ENCODE assay signal across 9 cellular contexts in the genomic region with DNA sequence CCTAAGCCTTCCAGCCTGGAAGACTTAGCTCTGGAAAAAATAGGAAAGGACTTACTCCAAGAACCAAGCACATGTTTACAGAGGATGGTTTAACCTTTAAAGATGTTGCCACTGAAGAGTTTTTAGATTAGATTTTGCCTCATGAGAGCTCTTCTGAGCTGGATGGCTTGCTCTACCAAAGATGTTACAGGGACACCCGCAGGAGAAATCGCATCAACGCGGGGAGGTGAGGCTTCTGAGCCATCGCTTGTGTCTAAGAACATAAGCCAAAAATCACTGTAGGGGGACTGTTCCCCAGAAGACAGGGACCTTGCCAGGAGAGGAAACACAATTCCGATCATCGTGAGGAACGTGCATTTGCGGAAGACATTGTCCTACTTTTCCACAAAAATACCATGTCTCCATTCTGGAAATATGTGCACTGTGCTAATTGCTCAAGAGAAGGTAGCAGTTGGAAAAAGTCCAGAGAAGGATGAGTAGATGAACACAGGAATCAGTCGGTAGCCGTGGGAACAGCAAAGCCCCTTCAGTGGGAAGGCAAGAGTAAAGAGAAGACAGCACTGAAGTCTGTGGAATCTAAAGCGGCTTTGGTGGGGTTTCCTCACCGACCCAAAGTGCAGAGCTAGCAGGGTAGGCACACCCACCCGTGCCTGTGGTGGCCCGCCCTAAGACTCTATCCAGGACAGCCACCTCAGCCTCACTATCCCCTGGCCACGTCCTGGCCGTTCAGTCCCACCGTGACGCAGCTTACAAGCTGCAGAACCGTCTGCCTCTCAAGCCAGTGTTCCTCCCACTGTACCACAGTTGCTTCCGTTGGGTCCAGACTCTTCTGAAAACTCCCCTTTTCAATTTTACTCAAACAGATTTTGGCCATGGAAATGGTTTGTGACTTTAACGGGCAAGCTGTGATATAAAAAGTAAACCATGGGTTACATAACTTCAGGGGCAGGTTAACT.
DNase-seq lines count a peak whose midpoint lies in the region; ATAC-seq and TF ChIP-seq lines count a peak whose summit lies in the region.
"Had no signal": no experiment of that assay in that cellular context is flagged by ENCODE, and none has a peak within 500 bp of the region (broad histone marks: within the 10 kb centered on the region; RNA-seq: fewer than 3 reads in every experiment).

No MANE protein-coding gene starts in this region.

- H3K4me3 ChIP-seq in right cardiac atrium (ENCODE audit: low read length) (no peak overlapping the region), mesendoderm (ENCODE audit: low read length) (no peak overlapping the region), tibial nerve (no peak overlapping the region)

- DNase-seq in right cardiac atrium: no peak
- DNase-seq in Right ventricle myocardium inferior (ENCODE audit: missing footprints): no peak
- DNase-seq in activated naive CD4-positive, alpha-beta T cell treated with anti-CD3 and anti-CD28 coated beads, Interleukin-2, amount 50 U/mL, for 72 hours (ENCODE audit: low spot score in 2 of 2): no peak
- peak; percentile 53 for DNase-seq in mesendoderm
- no peak for DNase-seq in tibial nerve (ENCODE audit: low spot score in 2 of 2)
- no peak for DNase-seq in NCI-H2196 treated with DMSO at 0.1 percent for 48 hours (lab: John Stamatoyannopoulos, UW; ENCODE audit: unreplicated experiment)
- no peak for DNase-seq in effector CD8-positive, alpha-beta T cell (lab: John Stamatoyannopoulos, UW)
- no peak for DNase-seq in hepatic stellate cell (ENCODE audit: low spot score)

- H3K9ac ChIP-seq in mesendoderm (ENCODE audit: low read length): no peak overlapping the region

- peaks cover 6% of the 10 kb centered on the region for H3K4me1 ChIP-seq in right cardiac atrium (ENCODE audit: control insufficient read depth, insufficient read depth, low read length)
- peaks cover 5% of the 10 kb centered on the region for H3K4me1 ChIP-seq in mesendoderm (ENCODE audit: control insufficient read depth, low read depth, low read length)
- peaks cover 0 to 29% (median 3%) of the 10 kb centered on the region in 4 donors for H3K4me1 ChIP-seq in tibial nerve

- no peak overlapping the region for H2BK120ac ChIP-seq in mesendoderm (ENCODE audit: low read depth, low read length)

- H3K79me1 ChIP-seq in mesendoderm (ENCODE audit: low read length): no peaks in the 10 kb centered on the region

- H3K9me3 Mint-ChIP-seq in activated naive CD4-positive, alpha-beta T cell treated with anti-CD3 and anti-CD28 coated beads, Interleukin-2, amount 50 U/mL, for 72 hours: peaks cover 0 to 13% of the 10 kb centered on the region in 2 donors
- H3K9me3 Mint-ChIP-seq: stimulated activated effector memory CD8-positive, alpha-beta T cell treated with anti-CD3 and anti-CD28 coated beads, Interleukin-12 subunit alpha, Interleukin-12 subunit beta, amount 100 ng/mL, for 72 hours had no signal

- no peak overlapping the region for H3K4ac ChIP-seq in mesendoderm (ENCODE audit: low read depth, low read length)

- H4K5ac ChIP-seq in mesendoderm (ENCODE audit: low read length): no peak overlapping the region

- H3K9me3 ChIP-seq in right cardiac atrium (ENCODE audit: control insufficient read depth, low read length) (no peaks in the 10 kb centered on the region), tibial nerve (no peaks in the 10 kb centered on the region)

- H3K23ac ChIP-seq in mesendoderm (ENCODE audit: low read length): no peak overlapping the region

- no peaks in the 10 kb centered on the region for H3K27me3 ChIP-seq in right cardiac atrium (ENCODE audit: control insufficient read depth, insufficient read depth)
- no peaks in the 10 kb centered on the region for H3K27me3 ChIP-seq in mesendoderm (ENCODE audit: insufficient read depth, low read length, poor library complexity)
- no peaks in the 10 kb centered on the region for H3K27me3 ChIP-seq in tibial nerve

- H3K36me3 ChIP-seq in mesendoderm (ENCODE audit: control insufficient read depth, insufficient read depth, low read length): no peaks in the 10 kb centered on the region
- H3K36me3 ChIP-seq in tibial nerve: no peaks in the 10 kb centered on the region

- no peak overlapping the region for H2BK15ac ChIP-seq in mesendoderm (replicated peaks; ENCODE audit: low read depth)

- WGBS in right cardiac atrium: 91% methylated on average over 22 of the region's 22 CpGs
- WGBS in mesendoderm (ENCODE audit: extremely low coverage, insufficient coverage, low lambda C conversion rate): no CpG with 5 or more reads among the region's 22 CpGs
- 88 to 90% methylated on average over 22 of the region's 22 CpGs for WGBS in tibial nerve, 2 donors

- peaks cover 7 to 12% of the 10 kb centered on the region in 2 donors for H3K36me3 Mint-ChIP-seq in activated naive CD4-positive, alpha-beta T cell treated with anti-CD3 and anti-CD28 coated beads, Interleukin-2, amount 50 U/mL, for 72 hours
- H3K36me3 Mint-ChIP-seq: stimulated activated effector memory CD8-positive, alpha-beta T cell treated with anti-CD3 and anti-CD28 coated beads, Interleukin-12 subunit alpha, Interleukin-12 subunit beta, amount 100 ng/mL, for 72 hours had no signal

- no peak overlapping the region for H3K18ac ChIP-seq in mesendoderm (ENCODE audit: low read length)

- no peak for TF ChIP-seq POLR2A in tibial nerve (IDR thresholded peaks at IDR 0.05)

- ATAC-seq in right cardiac atrium (peak; percentile 35 to 42), Right ventricle myocardium inferior (no peak)
- ATAC-seq in activated naive CD4-positive, alpha-beta T cell treated with anti-CD3 and anti-CD28 coated beads, Interleukin-2, amount 50 U/mL, for 72 hours: no peak

- H3K27ac ChIP-seq in right cardiac atrium (ENCODE audit: low read length) (no peak overlapping the region), mesendoderm (ENCODE audit: low read depth, low read length) (no peak overlapping the region), tibial nerve (peak overlapping the region in 1 of 4 donors; percentile 8)

- H3K27ac Mint-ChIP-seq in activated naive CD4-positive, alpha-beta T cell treated with anti-CD3 and anti-CD28 coated beads, Interleukin-2, amount 50 U/mL, for 72 hours: peak overlapping the region; percentile 45 to 74
- H3K27ac Mint-ChIP-seq: stimulated activated effector memory CD8-positive, alpha-beta T cell treated with anti-CD3 and anti-CD28 coated beads, Interleukin-12 subunit alpha, Interleukin-12 subunit beta, amount 100 ng/mL, for 72 hours had no signal

- peak overlapping the region; percentile 51 for H3K56ac ChIP-seq in mesendoderm (ENCODE audit: low read length)

- H2BK5ac ChIP-seq in mesendoderm (ENCODE audit: low read length): no peak overlapping the region

- no peak overlapping the region for H4K8ac ChIP-seq in mesendoderm (ENCODE audit: low read depth, low read length)

- H3K4me2 ChIP-seq in mesendoderm (ENCODE audit: low read length): no peak overlapping the region

- no peak for TF ChIP-seq CTCF in tibial nerve (IDR thresholded peaks at IDR 0.05)

- no peak overlapping the region for H2AK5ac ChIP-seq in mesendoderm (ENCODE audit: low read length)

- TF ChIP-seq EP300 in tibial nerve (IDR thresholded peaks at IDR 0.05): no peak

- H3K79me2 ChIP-seq in mesendoderm (ENCODE audit: control insufficient read depth, insufficient read depth, low read length): no peaks in the 10 kb centered on the region

- intact Hi-C loops in right cardiac atrium (cut with DNase I) (no loop called here), Right ventricle myocardium inferior (cut with DNase I) (no loop called here)

Comparison
In these comparisons a context has a peak if more than half of its experiments do, and no peak if none do; other contexts are left out.
1. ATAC-seq: peak in right cardiac atrium (2 of 2); none in Right ventricle myocardium inferior (single experiment) and activated naive CD4-positive, alpha-beta T cell treated with anti-CD3 and anti-CD28 coated beads, Interleukin-2, amount 50 U/mL, for 72 hours (0 of 2).